Comparison of ENCODE assay signal across 8 cellular contexts in the genomic region with DNA sequence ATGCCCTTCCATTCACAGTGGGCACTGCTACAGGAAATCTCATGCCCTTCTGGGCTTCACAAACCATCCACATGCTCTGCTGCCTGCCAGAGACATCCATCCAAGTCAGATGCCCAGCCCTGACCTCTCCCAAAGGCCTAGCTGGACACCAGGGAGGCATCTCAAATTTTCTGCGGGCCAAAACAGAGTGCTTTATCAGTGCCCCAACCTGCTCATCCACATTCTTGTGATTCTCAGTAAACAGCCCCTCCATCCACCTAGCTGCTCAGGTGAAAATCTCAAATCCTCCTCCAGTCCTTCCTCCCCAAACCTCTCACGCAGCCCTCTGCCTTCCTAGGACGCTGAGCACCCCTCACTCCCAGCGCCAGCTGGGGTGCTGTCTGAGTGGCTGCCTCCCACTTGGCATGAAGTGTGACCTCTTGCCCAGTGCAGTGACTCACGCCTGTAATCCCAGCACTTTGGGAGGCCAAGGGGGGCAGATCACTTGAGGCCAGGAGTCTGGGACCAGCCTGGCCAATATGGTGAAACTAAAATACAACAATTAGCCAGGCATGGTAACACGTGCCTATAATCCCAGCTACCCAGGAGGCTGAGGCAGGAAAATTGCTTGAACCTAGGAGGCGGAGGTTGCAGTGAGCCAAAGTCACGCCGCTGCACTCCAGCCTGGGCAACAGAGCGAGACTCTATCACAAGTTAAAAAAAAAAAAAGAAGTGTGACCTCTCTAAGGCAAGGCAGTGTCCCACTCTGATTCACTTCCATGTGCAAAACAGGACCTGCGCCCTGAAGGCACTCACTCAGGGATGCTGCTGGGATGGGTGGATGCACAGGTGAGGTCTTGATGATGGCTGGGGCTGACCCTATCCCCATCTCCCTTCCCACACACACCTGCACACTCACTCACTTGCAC. TPM values are rescaled to one million over a fixed set of nuclear protein-coding genes. Genes with fewer than 3 reads are reported as not detected.
DNase-seq lines count a peak whose midpoint lies in the region; ATAC-seq and TF ChIP-seq lines count a peak whose summit lies in the region.

No MANE protein-coding gene starts in this region.

- no peaks in the 10 kb centered on the region for H3K9me3 Mint-ChIP-seq in activated CD8-positive, alpha-beta T cell treated with anti-CD3 and anti-CD28 coated beads, Interleukin-2, amount 10 ng/mL, durations not matched to agents 7 days and 5 days (ENCODE audit: insufficient read depth)
- no peaks in the 10 kb centered on the region for H3K9me3 Mint-ChIP-seq in activated CD8-positive, alpha-beta T cell treated with anti-CD3 and anti-CD28 coated beads for 36 hours

- no peak overlapping the region for H3K4me3 Mint-ChIP-seq in activated CD8-positive, alpha-beta T cell treated with anti-CD3 and anti-CD28 coated beads, Interleukin-2, amount 10 ng/mL, durations not matched to agents 7 days and 5 days
- H3K4me3 Mint-ChIP-seq in activated CD8-positive, alpha-beta T cell treated with anti-CD3 and anti-CD28 coated beads for 36 hours: no peak overlapping the region

- CTCF ChIA-PET in activated CD8-positive, alpha-beta T cell treated with anti-CD3 and anti-CD28 coated beads, Interleukin-2, amount 10 ng/mL, durations not matched to agents 7 days and 5 days (lab: Charles Lee): interaction anchor here (0.7 to 2.1 kb wide), 2 partner anchors 97 to 124 kb away, joined by 4 to 11 read pairs; no protein-coding TSS in a partner anchor
- CTCF ChIA-PET in activated CD8-positive, alpha-beta T cell treated with anti-CD3 and anti-CD28 coated beads for 36 hours (lab: Charles Lee): interaction anchor here (1.1 to 1.3 kb wide), 2 partner anchors 34 to 64 kb away, joined by 3 read pairs; no protein-coding TSS in a partner anchor
- CTCF ChIA-PET in Panc1 (lab: Charles Lee): no interaction called here

- peak overlapping the region; percentile 80 for H3K27ac ChIP-seq in Panc1 (ENCODE audit: low read length)
- H3K27ac ChIP-seq in transverse colon: no peak overlapping the region
- no peak overlapping the region for H3K27ac ChIP-seq in heart left ventricle

- no peak for TF ChIP-seq EP300 in transverse colon (IDR thresholded peaks at IDR 0.05; ENCODE audit: low read depth)

- H3K27me3 ChIP-seq in Panc1 (ENCODE audit: control insufficient read depth, insufficient read depth, low read length) (no peaks in the 10 kb centered on the region), transverse colon (no peaks in the 10 kb centered on the region), heart left ventricle (peaks cover 0 to 12% (median 0%) of the 10 kb centered on the region in 9 donors)

- TF ChIP-seq CTCF in activated CD8-positive, alpha-beta T cell treated with anti-CD3 and anti-CD28 coated beads for 36 hours (IDR thresholded peaks at IDR 0.05): no peak
- TF ChIP-seq CTCF in Panc1 (IDR thresholded peaks at IDR 0.05) (no peak), transverse colon (IDR thresholded peaks at IDR 0.05) (no peak), heart left ventricle (IDR thresholded peaks at IDR 0.05) (no peak)

- H3K4me1 ChIP-seq in Panc1 (ENCODE audit: control insufficient read depth, insufficient read depth, low read length): peaks cover 28% of the 10 kb centered on the region
- peaks cover 2 to 37% (median 18%) of the 10 kb centered on the region in 4 donors for H3K4me1 ChIP-seq in transverse colon
- H3K4me1 ChIP-seq in heart left ventricle: peaks cover 0 to 29% (median 10%) of the 10 kb centered on the region in 12 donors

- in situ Hi-C loops in Panc1 (cut with HindIII; ENCODE audit: low pct_unique_long_range_greater_than_20kb, low sequenced_read_pairs) (no loop called here), transverse colon (cut with MboI; ENCODE audit: low pct_ligation_motif_present in 1 of 4, low pct_unique_long_range_greater_than_20kb in 1 of 4, low sequenced_read_pairs in 3 of 4) (no loop called here)

- peaks cover 21% of the 10 kb centered on the region for H3K27me3 Mint-ChIP-seq in activated CD8-positive, alpha-beta T cell treated with anti-CD3 and anti-CD28 coated beads, Interleukin-2, amount 10 ng/mL, durations not matched to agents 7 days and 5 days (ENCODE audit: low read depth)
- H3K27me3 Mint-ChIP-seq in activated CD8-positive, alpha-beta T cell treated with anti-CD3 and anti-CD28 coated beads for 36 hours: peaks cover 8% of the 10 kb centered on the region

- H3K9me3 ChIP-seq in Panc1 (ENCODE audit: control insufficient read depth, insufficient read depth, low read depth, low read length): no peaks in the 10 kb centered on the region
- no peaks in the 10 kb centered on the region for H3K9me3 ChIP-seq in transverse colon
- H3K9me3 ChIP-seq in heart left ventricle: no peaks in the 10 kb centered on the region

- BruUV-seq in Panc1 (replicated peaks; lab: Mats Ljungman, UMichigan): no TSS peak

- TF ChIP-seq POLR2A in transverse colon (IDR thresholded peaks at IDR 0.05): no peak
- no peak for TF ChIP-seq POLR2A in heart left ventricle (IDR thresholded peaks at IDR 0.05)

- POLR2A ChIA-PET in activated CD8-positive, alpha-beta T cell treated with anti-CD3 and anti-CD28 coated beads, Interleukin-2, amount 10 ng/mL, durations not matched to agents 7 days and 5 days (lab: Charles Lee): interaction anchor here (0.7 kb wide), 1 partner anchor 11 kb away, joined by 3 read pairs; no protein-coding TSS in a partner anchor
- POLR2A ChIA-PET in activated CD8-positive, alpha-beta T cell treated with anti-CD3 and anti-CD28 coated beads for 36 hours (lab: Charles Lee): interaction anchor here (0.7 to 2.2 kb wide), 2 partner anchors 11 to 235 kb away, joined by 3 to 8 read pairs; no protein-coding TSS in a partner anchor
- POLR2A ChIA-PET in Panc1 (lab: Charles Lee): interaction anchor here (0.5 kb wide), 1 partner anchor 67 kb away, joined by 7 read pairs; no protein-coding TSS in a partner anchor

- DNase-seq in activated CD8-positive, alpha-beta T cell treated with anti-CD3 and anti-CD28 coated beads, Interleukin-2, amount 10 ng/mL, durations not matched to agents 7 days and 5 days: no peak
- no peak for DNase-seq in activated CD8-positive, alpha-beta T cell treated with anti-CD3 and anti-CD28 coated beads for 36 hours
- DNase-seq in Panc1 (ENCODE audit: low read depth, low spot score): no peak
- peak; percentile 77 for DNase-seq in glomerular visceral epithelial cell (ENCODE audit: extremely low spot score)
- DNase-seq in renal cortical epithelial cell (ENCODE audit: low read depth): peak; percentile 31
- DNase-seq in NCI-H2227 treated with DMSO at 0.1 percent for 48 hours (lab: John Stamatoyannopoulos, UW): no peak
- DNase-seq in transverse colon: no peak
- DNase-seq in heart left ventricle: no peak

- H3K4me3 ChIP-seq in Panc1 (ENCODE audit: low read depth in 2 of 2, low read length in 2 of 2) (no peak overlapping the region), transverse colon (no peak overlapping the region), heart left ventricle (no peak overlapping the region)

- H3K36me3 ChIP-seq in Panc1 (ENCODE audit: control insufficient read depth, insufficient read depth, low read length) (peaks cover 2% of the 10 kb centered on the region), transverse colon (no peaks in the 10 kb centered on the region), heart left ventricle (no peaks in the 10 kb centered on the region)

- peak overlapping the region; percentile 26 for H3K27ac Mint-ChIP-seq in activated CD8-positive, alpha-beta T cell treated with anti-CD3 and anti-CD28 coated beads, Interleukin-2, amount 10 ng/mL, durations not matched to agents 7 days and 5 days
- H3K27ac Mint-ChIP-seq in activated CD8-positive, alpha-beta T cell treated with anti-CD3 and anti-CD28 coated beads for 36 hours: no peak overlapping the region

- 64 to 80% methylated on average over 6 to 11 of the region's 11 CpGs for WGBS in transverse colon (ENCODE audit: low coverage in 1 of 2), 2 donors
- 81 to 86% (median 84%) methylated on average over 11 of the region's 11 CpGs for WGBS in heart left ventricle, 4 donors

- peaks cover 20% of the 10 kb centered on the region for H3K4me1 Mint-ChIP-seq in activated CD8-positive, alpha-beta T cell treated with anti-CD3 and anti-CD28 coated beads, Interleukin-2, amount 10 ng/mL, durations not matched to agents 7 days and 5 days (ENCODE audit: low read depth)
- H3K4me1 Mint-ChIP-seq in activated CD8-positive, alpha-beta T cell treated with anti-CD3 and anti-CD28 coated beads for 36 hours (ENCODE audit: low read depth): peaks cover 21% of the 10 kb centered on the region

- intact Hi-C loops in activated CD8-positive, alpha-beta T cell treated with anti-CD3 and anti-CD28 coated beads for 36 hours (cut with micrococcal nuclease): no loop called here
- intact Hi-C loops in Panc1 (cut with micrococcal nuclease; ENCODE audit: unreplicated experiment) (no loop called here), transverse colon (cut with DNase I; ENCODE audit: low total_unique reads) (loop anchor here (1.0 kb wide), 1 partner anchor 15 kb away; no protein-coding TSS in a partner anchor), heart left ventricle (cut with DNase I) (no loop called here)

- H3K36me3 Mint-ChIP-seq in activated CD8-positive, alpha-beta T cell treated with anti-CD3 and anti-CD28 coated beads, Interleukin-2, amount 10 ng/mL, durations not matched to agents 7 days and 5 days (ENCODE audit: low read depth): peaks cover 4% of the 10 kb centered on the region
- peaks cover 3% of the 10 kb centered on the region for H3K36me3 Mint-ChIP-seq in activated CD8-positive, alpha-beta T cell treated with anti-CD3 and anti-CD28 coated beads for 36 hours (ENCODE audit: low read depth)

- no peak for ATAC-seq in activated CD8-positive, alpha-beta T cell treated with anti-CD3 and anti-CD28 coated beads, Interleukin-2, amount 10 ng/mL, durations not matched to agents 7 days and 5 days
- ATAC-seq in activated CD8-positive, alpha-beta T cell treated with anti-CD3 and anti-CD28 coated beads for 36 hours: no peak
- ATAC-seq in Panc1: peak; percentile 5; the same call in 1 of the 2 replicates
- ATAC-seq in heart left ventricle: no peak

RNA-seq across cellular contexts. Expression of gene AFAP1, which starts 1.7 kb away (rescaled TPM):
- total RNA-seq in activated CD8-positive, alpha-beta T cell treated with anti-CD3 and anti-CD28 coated beads, Interleukin-2, amount 10 ng/mL, durations not matched to agents 7 days and 5 days: 1 to 10 TPM; 5.3 to 6.2 TPM
- 10 to 100 TPM; 25.5 to 26.5 TPM for total RNA-seq in activated CD8-positive, alpha-beta T cell treated with anti-CD3 and anti-CD28 coated beads for 36 hours
- total RNA-seq in Panc1 (2021; ENCODE audit: unreplicated experiment) (94.7 TPM), renal cortical epithelial cell (20.0 and 27.2 TPM in 2 replicates), transverse colon (10 to 100 TPM; 25.1 to 56.9 (median 26.4) TPM), heart left ventricle (10 to 100 TPM in 3 of 9 donors, 1 to 10 TPM in 6; 4.5 to 18.0 (median 7.0) TPM)
- 90.7 TPM for polyA plus RNA-seq in Panc1 (2012; ENCODE audit: insufficient read length)
- polyA plus RNA-seq in heart left ventricle: 1 to 10 TPM; 2.0 to 4.5 TPM

Comparison
In these comparisons a context has a peak if more than half of its experiments do, and no peak if none do; other contexts are left out.
1. DNase-seq: peak in glomerular visceral epithelial cell (single experiment) and renal cortical epithelial cell (single experiment); none in activated CD8-positive, alpha-beta T cell treated with anti-CD3 and anti-CD28 coated beads, Interleukin-2, amount 10 ng/mL, durations not matched to agents 7 days and 5 days (single experiment), activated CD8-positive, alpha-beta T cell treated with anti-CD3 and anti-CD28 coated beads for 36 hours (single experiment), Panc1 (single experiment), NCI-H2227 treated with DMSO at 0.1 percent for 48 hours (single experiment), transverse colon (single experiment) and heart left ventricle (0 of 5).